In genomic region chr9:27791311-27791710, GRCh38 we compare ENCODE assay signal across 24 cellular contexts.
DNase-seq lines count a peak whose midpoint lies in the region; ATAC-seq, FAIRE-seq and TF ChIP-seq lines count a peak whose summit lies in the region.
"Had no signal": no experiment of that assay in that cellular context is flagged by ENCODE, and none has a peak within 500 bp of the region (broad histone marks: within the 10 kb centered on the region; RNA-seq: fewer than 3 reads in every experiment).

No MANE protein-coding gene starts in this region.

- H4K20me1 ChIP-seq in keratinocyte (ENCODE audit: control insufficient read depth, extremely low read depth, insufficient read depth, low read length) = no peaks in the 10 kb centered on the region

- no peak overlapping the region for H3K4me2 ChIP-seq in keratinocyte (ENCODE audit: control insufficient read depth, extremely low read depth, insufficient read depth, low read depth, low read length)

- peaks cover 5% of the 10 kb centered on the region for H3K27me3 Mint-ChIP-seq in CD8-positive, alpha-beta T cell (ENCODE audit: low read depth)
- peaks cover 3% of the 10 kb centered on the region for H3K27me3 Mint-ChIP-seq in activated CD8-positive, alpha-beta T cell treated with anti-CD3 and anti-CD28 coated beads, Interleukin-2, amount 10 ng/mL, durations not matched to agents 7 days and 5 days (ENCODE audit: low read depth)

- TF ChIP-seq CTCF in keratinocyte (optimal IDR thresholded peaks at IDR 0.05 in 1 of 3, IDR thresholded peaks at IDR 0.05 in 1 of 3, conservative IDR thresholded peaks at IDR 0.05 in 1 of 3; ENCODE audit: extremely low read depth in 1 of 3, insufficient read depth in 2 of 3, low read length in 3 of 3) = no peak
- no peak for TF ChIP-seq CTCF in CD8-positive, alpha-beta T cell (IDR thresholded peaks at IDR 0.05)

- CTCF ChIA-PET in CD8-positive, alpha-beta T cell (lab: Charles Lee) = no interaction called here
- CTCF ChIA-PET in activated CD8-positive, alpha-beta T cell treated with anti-CD3 and anti-CD28 coated beads, Interleukin-2, amount 10 ng/mL, durations not matched to agents 7 days and 5 days (lab: Charles Lee) = no interaction called here

- no peaks in the 10 kb centered on the region for H3K36me3 Mint-ChIP-seq in CD8-positive, alpha-beta T cell
- peaks cover 2% of the 10 kb centered on the region for H3K36me3 Mint-ChIP-seq in activated CD8-positive, alpha-beta T cell treated with anti-CD3 and anti-CD28 coated beads, Interleukin-2, amount 10 ng/mL, durations not matched to agents 7 days and 5 days (ENCODE audit: low read depth)
- H3K36me3 Mint-ChIP-seq: activated naive CD8-positive, alpha-beta T cell; naive B cell had no signal

- H3K36me3 ChIP-seq in SJCRH30 (no peaks in the 10 kb centered on the region), keratinocyte (ENCODE audit: control insufficient read depth in 2 of 2, extremely low read depth in 1 of 2, insufficient read depth in 2 of 2, low read length in 2 of 2) (no peaks in the 10 kb centered on the region)
- H3K36me3 ChIP-seq in CD8-positive, alpha-beta T cell (ENCODE audit: insufficient read depth, low read length) = no peaks in the 10 kb centered on the region
- H3K36me3 ChIP-seq: MG63 had no signal

- H2AFZ ChIP-seq in keratinocyte (ENCODE audit: control insufficient read depth, low read length) = no peak overlapping the region

- H3K4me3 Mint-ChIP-seq in CD8-positive, alpha-beta T cell = no peak overlapping the region
- H3K4me3 Mint-ChIP-seq in activated CD8-positive, alpha-beta T cell treated with anti-CD3 and anti-CD28 coated beads, Interleukin-2, amount 10 ng/mL, durations not matched to agents 7 days and 5 days = no peak overlapping the region
- H3K4me3 Mint-ChIP-seq: activated naive CD8-positive, alpha-beta T cell; activated T-cell treated with anti-CD3 and anti-CD28 coated beads, Interleukin-2, amount 50 U/mL, for 72 hours; naive B cell; stimulated activated naive CD8-positive, alpha-beta T cell treated with anti-CD3 and anti-CD28 coated beads, Interleukin-15, Interleukin-2, amounts not matched to agents 100 ng/mL and 50 ng/mL, for 24 hours had no signal

- H3K27me3 ChIP-seq in SJCRH30 = no peaks in the 10 kb centered on the region
- no peaks in the 10 kb centered on the region for H3K27me3 ChIP-seq in keratinocyte (ENCODE audit: control insufficient read depth, extremely low read depth, insufficient read depth, low read length)
- H3K27me3 ChIP-seq in CD8-positive, alpha-beta T cell (ENCODE audit: insufficient read depth, low read length) = no peaks in the 10 kb centered on the region
- H3K27me3 ChIP-seq: MG63 had no signal

- H3K27ac Mint-ChIP-seq in CD8-positive, alpha-beta T cell = no peak overlapping the region
- no peak overlapping the region for H3K27ac Mint-ChIP-seq in activated CD8-positive, alpha-beta T cell treated with anti-CD3 and anti-CD28 coated beads, Interleukin-2, amount 10 ng/mL, durations not matched to agents 7 days and 5 days
- H3K27ac Mint-ChIP-seq: activated naive CD8-positive, alpha-beta T cell; activated T-cell treated with anti-CD3 and anti-CD28 coated beads, Interleukin-2, amount 50 U/mL, for 72 hours; naive B cell; stimulated activated naive CD8-positive, alpha-beta T cell treated with anti-CD3 and anti-CD28 coated beads, Interleukin-15, Interleukin-2, amounts not matched to agents 100 ng/mL and 50 ng/mL, for 24 hours had no signal

- no peaks in the 10 kb centered on the region for H3K9me1 ChIP-seq in keratinocyte (ENCODE audit: control insufficient read depth, extremely low read depth, insufficient read depth, low read length)

- no peaks in the 10 kb centered on the region for H3K9me3 ChIP-seq in SJCRH30 (replicated peaks)
- peaks cover 3% of the 10 kb centered on the region for H3K9me3 ChIP-seq in keratinocyte (ENCODE audit: control insufficient read depth, low read depth, low read length)
- no peaks in the 10 kb centered on the region for H3K9me3 ChIP-seq in CD8-positive, alpha-beta T cell (ENCODE audit: low read length)
- H3K9me3 ChIP-seq: Caco-2, MG63 had no signal

- H3K4me3 ChIP-seq in SJCRH30 (no peak overlapping the region), keratinocyte (ENCODE audit: control insufficient read depth in 2 of 3, extremely low read depth in 1 of 3, insufficient read depth in 2 of 3, low read depth in 1 of 3, low read length in 3 of 3) (no peak overlapping the region)
- no peak overlapping the region for H3K4me3 ChIP-seq in CD8-positive, alpha-beta T cell (ENCODE audit: low read depth, low read length)
- H3K4me3 ChIP-seq: coronary artery, MG63 had no signal

- H3K27ac ChIP-seq in SJCRH30 = no peak overlapping the region
- H3K27ac ChIP-seq in keratinocyte (ENCODE audit: control insufficient read depth, insufficient read depth, low read length) = no peak overlapping the region
- no peak overlapping the region for H3K27ac ChIP-seq in CD8-positive, alpha-beta T cell (ENCODE audit: low read depth, low read length)
- H3K27ac ChIP-seq: coronary artery had no signal

- H3K9ac ChIP-seq in keratinocyte (ENCODE audit: control insufficient read depth, extremely low read depth, insufficient read depth, low read length) = no peak overlapping the region

- POLR2A ChIA-PET in CD8-positive, alpha-beta T cell (lab: Charles Lee) = no interaction called here
- POLR2A ChIA-PET in activated CD8-positive, alpha-beta T cell treated with anti-CD3 and anti-CD28 coated beads, Interleukin-2, amount 10 ng/mL, durations not matched to agents 7 days and 5 days (lab: Charles Lee) = no interaction called here

- peak; percentile 62 for FAIRE-seq in keratinocyte (lab: Jason Lieb, UNC)
- FAIRE-seq: endometrium had no signal

- no peaks in the 10 kb centered on the region for H3K4me1 Mint-ChIP-seq in CD8-positive, alpha-beta T cell (ENCODE audit: low read depth)
- peaks cover 2% of the 10 kb centered on the region for H3K4me1 Mint-ChIP-seq in activated CD8-positive, alpha-beta T cell treated with anti-CD3 and anti-CD28 coated beads, Interleukin-2, amount 10 ng/mL, durations not matched to agents 7 days and 5 days (ENCODE audit: low read depth)
- H3K4me1 Mint-ChIP-seq: naive B cell had no signal

- H3K9me3 Mint-ChIP-seq in CD8-positive, alpha-beta T cell = peaks cover 6% of the 10 kb centered on the region
- peaks cover 4% of the 10 kb centered on the region for H3K9me3 Mint-ChIP-seq in activated CD8-positive, alpha-beta T cell treated with anti-CD3 and anti-CD28 coated beads, Interleukin-2, amount 10 ng/mL, durations not matched to agents 7 days and 5 days (ENCODE audit: insufficient read depth)

- intact Hi-C loops in CD8-positive, alpha-beta T cell (cut with DNase I, micrococcal nuclease) = no loop called here

- H3K4me1 ChIP-seq in SJCRH30 (no peaks in the 10 kb centered on the region), keratinocyte (ENCODE audit: control insufficient read depth, extremely low read depth, insufficient read depth, low read length) (peaks cover 1% of the 10 kb centered on the region)
- no peaks in the 10 kb centered on the region for H3K4me1 ChIP-seq in CD8-positive, alpha-beta T cell (ENCODE audit: insufficient read depth, low read length)
- H3K4me1 ChIP-seq: Caco-2 had no signal

- DNase-seq in HT1080 (ENCODE audit: low read depth) (peak; percentile 19), SJCRH30 (peak; percentile 8 to 54), keratinocyte (ENCODE audit: low read depth, low spot score) (no peak), SHP77 treated with DMSO at 0.1 percent for 48 hours (lab: John Stamatoyannopoulos, UW) (no peak), NCI-H1417 (lab: John Stamatoyannopoulos, UW) (no peak)
- no peak for DNase-seq in CD8-positive, alpha-beta T cell
- DNase-seq in activated CD8-positive, alpha-beta T cell treated with anti-CD3 and anti-CD28 coated beads, Interleukin-2, amount 10 ng/mL, durations not matched to agents 7 days and 5 days = no peak
- DNase-seq: activated CD4-positive, CD25-positive, alpha-beta regulatory T cell treated with anti-CD3 and anti-CD28 coated beads, Interleukin-2, amount 50 U/mL, for 72 hours; activated CD8-positive, alpha-beta memory T cell treated with anti-CD3 and anti-CD28 coated beads for 24 hours; activated T-cell treated with anti-CD3 and anti-CD28 coated beads, Interleukin-2, amount 50 U/mL, for 72 hours; Caco-2; GOT3; MG63; naive B cell; NCI-H1436 treated with DMSO at 0.1 percent for 48 hours; NCI-H345; OCI-M1; stimulated activated CD4-positive, alpha-beta T cell treated with anti-CD3 and anti-CD28 coated beads, Interleukin-2, amount 100 ng/mL, for 24 hours; trophoblast cell had no signal

- no peaks in the 10 kb centered on the region for H3K79me2 ChIP-seq in keratinocyte (ENCODE audit: control insufficient read depth, insufficient read depth, low read length)

- peak; percentile 53 for ATAC-seq in GM18502 (IDR thresholded peaks at IDR 0.05; ENCODE audit: poor library complexity, unreplicated experiment)
- ATAC-seq in CD8-positive, alpha-beta T cell = no peak
- no peak for ATAC-seq in activated CD8-positive, alpha-beta T cell treated with anti-CD3 and anti-CD28 coated beads, Interleukin-2, amount 10 ng/mL, durations not matched to agents 7 days and 5 days
- ATAC-seq: activated T-cell treated with anti-CD3 and anti-CD28 coated beads, Interleukin-2, amount 50 U/mL, for 72 hours had no signal

- dilution Hi-C loops in keratinocyte (cut with MboI; ENCODE audit: extremely low pct_ligation_motif_present, low sequenced_read_pairs) = no loop called here

Comparison
In these comparisons a context has a peak if more than half of its experiments do, and no peak if none do; other contexts are left out.
1. DNase-seq: peak in HT1080 (single experiment) and SJCRH30 (2 of 2); none in keratinocyte (single experiment), SHP77 treated with DMSO at 0.1 percent for 48 hours (single experiment), CD8-positive, alpha-beta T cell (0 of 7), activated CD8-positive, alpha-beta T cell treated with anti-CD3 and anti-CD28 coated beads, Interleukin-2, amount 10 ng/mL, durations not matched to agents 7 days and 5 days (single experiment) and NCI-H1417 (0 of 3).